In the genomic region with DNA sequence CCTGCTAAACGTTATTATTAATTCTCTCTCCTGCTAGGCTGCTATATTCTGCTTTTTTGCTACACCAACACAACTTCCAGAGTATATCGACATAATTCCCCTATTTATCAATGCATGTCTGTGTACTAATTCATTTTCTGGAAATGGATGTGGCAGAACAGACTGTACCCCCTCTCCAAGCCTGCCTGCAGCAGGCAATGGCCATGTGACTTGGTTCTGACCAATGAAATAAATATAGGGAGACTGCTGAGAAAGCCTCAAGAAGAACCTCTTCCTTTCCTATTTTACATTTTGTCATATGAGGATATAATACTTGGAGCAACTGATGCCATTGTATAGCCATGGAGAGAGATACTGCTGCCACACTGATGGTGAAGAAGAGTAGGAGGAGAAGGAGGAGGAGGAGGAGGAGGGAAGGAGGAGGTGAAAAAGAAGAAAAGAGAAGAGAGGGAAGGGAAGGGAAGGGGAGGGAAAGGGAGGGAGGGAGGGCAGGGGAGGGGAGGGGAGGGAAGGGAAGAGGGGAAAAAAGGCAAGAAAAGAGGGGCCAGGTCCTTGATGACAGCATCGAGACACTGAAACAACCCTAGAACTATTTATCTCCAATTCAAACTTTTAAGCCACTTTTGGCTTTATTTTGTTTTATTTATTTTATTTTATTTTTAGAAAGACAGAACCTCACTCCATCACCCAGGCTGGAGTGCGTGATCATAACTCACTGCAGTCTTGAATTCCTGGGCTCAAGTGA, we compare ENCODE assay signal across 1 cellular context.
TF ChIP-seq lines count a peak whose summit lies in the region.

No MANE protein-coding gene starts in this region.

TF ChIP-seq in WTC11, 78 proteins besides CTCF, POLR2A, EP300 and RAD21 (continued from another document):
- TF ChIP-seq ZBTB43 (CRISPR knock-in tag; IDR thresholded peaks at IDR 0.05), result no peak
- no peak for TF ChIP-seq MLX (CRISPR knock-in tag; IDR thresholded peaks at IDR 0.05)
- no peak for TF ChIP-seq GTF2I (CRISPR knock-in tag; conservative IDR thresholded peaks at IDR 0.05)
